In the genomic region with DNA sequence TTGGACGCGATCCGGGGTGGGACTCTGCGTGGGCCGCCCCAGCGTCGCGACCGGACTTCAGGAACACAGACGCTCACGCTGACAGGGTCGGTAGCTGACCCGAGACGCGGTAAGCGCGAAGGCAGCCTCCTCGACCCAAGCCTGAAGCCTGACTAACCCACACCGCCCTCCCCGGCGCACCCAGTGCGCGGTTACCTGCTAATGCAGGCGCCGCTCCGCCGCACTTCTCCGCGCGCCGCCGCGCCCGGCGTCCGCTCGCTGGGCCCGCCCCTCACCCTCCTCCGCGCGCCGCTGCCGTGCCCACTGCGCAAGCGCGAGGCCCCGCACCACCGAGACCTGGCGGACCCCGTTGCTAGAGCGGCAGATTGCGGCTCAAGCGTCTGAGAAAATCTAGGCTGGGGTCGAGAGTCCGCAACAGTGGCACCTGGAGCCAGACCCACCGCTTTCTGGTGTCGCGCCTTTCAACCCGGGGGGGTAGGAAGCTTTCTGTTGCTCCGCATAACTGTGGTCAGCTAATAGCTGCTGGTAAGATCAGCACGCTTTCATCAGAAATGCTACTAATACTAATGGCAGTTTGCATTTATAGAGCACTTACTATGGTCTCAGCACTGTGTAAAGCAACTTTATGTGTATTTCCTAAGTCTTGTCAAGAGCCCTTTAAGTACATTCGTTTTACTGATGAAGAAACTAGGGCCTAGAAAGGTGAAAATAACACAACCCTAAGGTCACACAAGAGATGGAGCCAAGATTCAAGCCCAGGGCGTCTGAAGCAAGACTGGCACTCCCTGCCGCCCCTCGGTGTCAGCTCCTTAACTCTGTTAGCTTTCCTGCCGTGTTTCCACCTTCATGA, we compare ENCODE assay signal across 1 cellular context.
TF ChIP-seq lines count a peak whose summit lies in the region.

A gene with protein sequence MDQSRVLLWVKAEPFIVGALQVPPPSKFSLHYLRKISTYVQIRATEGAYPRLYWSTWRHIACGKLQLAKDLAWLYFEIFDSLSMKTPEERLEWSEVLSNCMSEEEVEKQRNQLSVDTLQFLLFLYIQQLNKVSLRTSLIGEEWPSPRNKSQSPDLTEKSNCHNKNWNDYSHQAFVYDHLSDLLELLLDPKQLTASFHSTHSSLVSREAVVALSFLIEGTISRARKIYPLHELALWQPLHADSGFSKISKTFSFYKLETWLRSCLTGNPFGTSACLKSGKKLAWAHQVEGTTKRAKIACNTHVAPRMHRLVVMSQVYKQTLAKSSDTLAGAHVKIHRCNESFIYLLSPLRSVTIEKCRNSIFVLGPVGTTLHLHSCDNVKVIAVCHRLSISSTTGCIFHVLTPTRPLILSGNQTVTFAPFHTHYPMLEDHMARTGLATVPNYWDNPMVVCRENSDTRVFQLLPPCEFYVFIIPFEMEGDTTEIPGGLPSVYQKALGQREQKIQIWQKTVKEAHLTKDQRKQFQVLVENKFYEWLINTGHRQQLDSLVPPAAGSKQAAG (minus strand): TSS at position 268 of the 850 bp plus-strand sequence. CDS start 3,010 bp downstream, outside the sequence.

TF ChIP-seq in HepG2, 621 proteins besides CTCF, POLR2A, EP300 and RAD21 (continued from another document and continues in another):
- TF ChIP-seq, protein P1, sequence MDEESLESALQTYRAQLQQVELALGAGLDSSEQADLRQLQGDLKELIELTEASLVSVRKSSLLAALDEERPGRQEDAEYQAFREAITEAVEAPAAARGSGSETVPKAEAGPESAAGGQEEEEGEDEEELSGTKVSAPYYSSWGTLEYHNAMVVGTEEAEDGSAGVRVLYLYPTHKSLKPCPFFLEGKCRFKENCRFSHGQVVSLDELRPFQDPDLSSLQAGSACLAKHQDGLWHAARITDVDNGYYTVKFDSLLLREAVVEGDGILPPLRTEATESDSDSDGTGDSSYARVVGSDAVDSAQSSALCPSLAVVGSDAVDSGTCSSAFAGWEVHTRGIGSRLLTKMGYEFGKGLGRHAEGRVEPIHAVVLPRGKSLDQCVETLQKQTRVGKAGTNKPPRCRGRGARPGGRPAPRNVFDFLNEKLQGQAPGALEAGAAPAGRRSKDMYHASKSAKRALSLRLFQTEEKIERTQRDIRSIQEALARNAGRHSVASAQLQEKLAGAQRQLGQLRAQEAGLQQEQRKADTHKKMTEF (CRISPR knock-in tag; IDR thresholded peaks at IDR 0.05) = peak; percentile 63
- TF ChIP-seq ZNF343 (CRISPR knock-in tag; IDR thresholded peaks at IDR 0.05) = peak; percentile 81; the same call in 1 of the 2 replicates
- TF ChIP-seq ZNF761 (CRISPR knock-in tag; conservative IDR thresholded peaks at IDR 0.05) = 0 out of 2 replicates have a peak, but pooled peaks have one; percentile 79
- peak; percentile 78; the same call in 1 of the 2 replicates for TF ChIP-seq ZNF891 (CRISPR knock-in tag; IDR thresholded peaks at IDR 0.05)
- TF ChIP-seq TP53 (CRISPR knock-in tag; conservative IDR thresholded peaks at IDR 0.05) = no peak
- no peak for TF ChIP-seq ZFAT (CRISPR knock-in tag; conservative IDR thresholded peaks at IDR 0.05)
- no peak for TF ChIP-seq MED8 (CRISPR knock-in tag; IDR thresholded peaks at IDR 0.05; ENCODE audit: insufficient replicate concordance)
- TF ChIP-seq SMARCC2 (IDR thresholded peaks at IDR 0.05) = no peak
- TF ChIP-seq ATF7 (IDR thresholded peaks at IDR 0.05) = no peak
- no peak for TF ChIP-seq ATF7 (CRISPR knock-in tag; IDR thresholded peaks at IDR 0.05)
- TF ChIP-seq ZNF557 (CRISPR knock-in tag; IDR thresholded peaks at IDR 0.05) = no peak
- TF ChIP-seq SSRP1 (CRISPR knock-in tag; IDR thresholded peaks at IDR 0.05) = no peak
- TF ChIP-seq ZNF556 (CRISPR knock-in tag; IDR thresholded peaks at IDR 0.05; ENCODE audit: borderline replicate concordance) = peak; percentile 96
- TF ChIP-seq TMF1 (CRISPR knock-in tag; IDR thresholded peaks at IDR 0.05; ENCODE audit: low read depth) = peak; percentile 89
- peak; percentile 52; the same call in 1 of the 2 replicates for TF ChIP-seq ZNF768 (CRISPR knock-in tag; IDR thresholded peaks at IDR 0.05)
- no peak for TF ChIP-seq FOXA1 (IDR thresholded peaks at IDR 0.05)
- TF ChIP-seq FOXA1 (CRISPR knock-in tag; IDR thresholded peaks at IDR 0.05) = no peak
- TF ChIP-seq, protein P2, sequence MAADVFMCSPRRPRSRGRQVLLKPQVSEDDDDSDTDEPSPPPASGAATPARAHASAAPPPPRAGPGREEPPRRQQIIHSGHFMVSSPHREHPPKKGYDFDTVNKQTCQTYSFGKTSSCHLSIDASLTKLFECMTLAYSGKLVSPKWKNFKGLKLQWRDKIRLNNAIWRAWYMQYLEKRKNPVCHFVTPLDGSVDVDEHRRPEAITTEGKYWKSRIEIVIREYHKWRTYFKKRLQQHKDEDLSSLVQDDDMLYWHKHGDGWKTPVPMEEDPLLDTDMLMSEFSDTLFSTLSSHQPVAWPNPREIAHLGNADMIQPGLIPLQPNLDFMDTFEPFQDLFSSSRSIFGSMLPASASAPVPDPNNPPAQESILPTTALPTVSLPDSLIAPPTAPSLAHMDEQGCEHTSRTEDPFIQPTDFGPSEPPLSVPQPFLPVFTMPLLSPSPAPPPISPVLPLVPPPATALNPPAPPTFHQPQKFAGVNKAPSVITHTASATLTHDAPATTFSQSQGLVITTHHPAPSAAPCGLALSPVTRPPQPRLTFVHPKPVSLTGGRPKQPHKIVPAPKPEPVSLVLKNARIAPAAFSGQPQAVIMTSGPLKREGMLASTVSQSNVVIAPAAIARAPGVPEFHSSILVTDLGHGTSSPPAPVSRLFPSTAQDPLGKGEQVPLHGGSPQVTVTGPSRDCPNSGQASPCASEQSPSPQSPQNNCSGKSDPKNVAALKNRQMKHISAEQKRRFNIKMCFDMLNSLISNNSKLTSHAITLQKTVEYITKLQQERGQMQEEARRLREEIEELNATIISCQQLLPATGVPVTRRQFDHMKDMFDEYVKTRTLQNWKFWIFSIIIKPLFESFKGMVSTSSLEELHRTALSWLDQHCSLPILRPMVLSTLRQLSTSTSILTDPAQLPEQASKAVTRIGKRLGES (CRISPR knock-in tag; IDR thresholded peaks at IDR 0.05; ENCODE audit: borderline replicate concordance) = no peak
- peak; percentile 68; the same call in 1 of the 2 replicates for TF ChIP-seq ZNF674 (CRISPR knock-in tag; IDR thresholded peaks at IDR 0.05; ENCODE audit: low read depth)
- TF ChIP-seq, protein P3, sequence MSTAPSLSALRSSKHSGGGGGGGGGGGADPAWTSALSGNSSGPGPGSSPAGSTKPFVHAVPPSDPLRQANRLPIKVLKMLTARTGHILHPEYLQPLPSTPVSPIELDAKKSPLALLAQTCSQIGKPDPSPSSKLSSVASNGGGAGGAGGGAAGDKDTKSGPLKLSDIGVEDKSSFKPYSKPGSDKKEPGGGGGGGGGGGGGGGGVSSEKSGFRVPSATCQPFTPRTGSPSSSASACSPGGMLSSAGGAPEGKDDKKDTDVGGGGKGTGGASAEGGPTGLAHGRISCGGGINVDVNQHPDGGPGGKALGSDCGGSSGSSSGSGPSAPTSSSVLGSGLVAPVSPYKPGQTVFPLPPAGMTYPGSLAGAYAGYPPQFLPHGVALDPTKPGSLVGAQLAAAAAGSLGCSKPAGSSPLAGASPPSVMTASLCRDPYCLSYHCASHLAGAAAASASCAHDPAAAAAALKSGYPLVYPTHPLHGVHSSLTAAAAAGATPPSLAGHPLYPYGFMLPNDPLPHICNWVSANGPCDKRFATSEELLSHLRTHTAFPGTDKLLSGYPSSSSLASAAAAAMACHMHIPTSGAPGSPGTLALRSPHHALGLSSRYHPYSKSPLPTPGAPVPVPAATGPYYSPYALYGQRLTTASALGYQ (CRISPR knock-in tag; IDR thresholded peaks at IDR 0.05) = no peak
- no peak for TF ChIP-seq SMAD9 (CRISPR knock-in tag; IDR thresholded peaks at IDR 0.05)
- TF ChIP-seq ZC3H4 (CRISPR knock-in tag; IDR thresholded peaks at IDR 0.05; ENCODE audit: borderline replicate concordance) = no peak
- TF ChIP-seq, protein P4, sequence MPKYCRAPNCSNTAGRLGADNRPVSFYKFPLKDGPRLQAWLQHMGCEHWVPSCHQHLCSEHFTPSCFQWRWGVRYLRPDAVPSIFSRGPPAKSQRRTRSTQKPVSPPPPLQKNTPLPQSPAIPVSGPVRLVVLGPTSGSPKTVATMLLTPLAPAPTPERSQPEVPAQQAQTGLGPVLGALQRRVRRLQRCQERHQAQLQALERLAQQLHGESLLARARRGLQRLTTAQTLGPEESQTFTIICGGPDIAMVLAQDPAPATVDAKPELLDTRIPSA (CRISPR knock-in tag; IDR thresholded peaks at IDR 0.05; ENCODE audit: borderline replicate concordance) = no peak
- TF ChIP-seq, protein P5, sequence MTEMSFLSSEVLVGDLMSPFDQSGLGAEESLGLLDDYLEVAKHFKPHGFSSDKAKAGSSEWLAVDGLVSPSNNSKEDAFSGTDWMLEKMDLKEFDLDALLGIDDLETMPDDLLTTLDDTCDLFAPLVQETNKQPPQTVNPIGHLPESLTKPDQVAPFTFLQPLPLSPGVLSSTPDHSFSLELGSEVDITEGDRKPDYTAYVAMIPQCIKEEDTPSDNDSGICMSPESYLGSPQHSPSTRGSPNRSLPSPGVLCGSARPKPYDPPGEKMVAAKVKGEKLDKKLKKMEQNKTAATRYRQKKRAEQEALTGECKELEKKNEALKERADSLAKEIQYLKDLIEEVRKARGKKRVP (CRISPR knock-in tag; IDR thresholded peaks at IDR 0.05) = no peak
- peak; percentile 94 for TF ChIP-seq ATF7-NPFF (CRISPR knock-in tag; IDR thresholded peaks at IDR 0.05; ENCODE audit: low read depth)
- TF ChIP-seq, protein P6, sequence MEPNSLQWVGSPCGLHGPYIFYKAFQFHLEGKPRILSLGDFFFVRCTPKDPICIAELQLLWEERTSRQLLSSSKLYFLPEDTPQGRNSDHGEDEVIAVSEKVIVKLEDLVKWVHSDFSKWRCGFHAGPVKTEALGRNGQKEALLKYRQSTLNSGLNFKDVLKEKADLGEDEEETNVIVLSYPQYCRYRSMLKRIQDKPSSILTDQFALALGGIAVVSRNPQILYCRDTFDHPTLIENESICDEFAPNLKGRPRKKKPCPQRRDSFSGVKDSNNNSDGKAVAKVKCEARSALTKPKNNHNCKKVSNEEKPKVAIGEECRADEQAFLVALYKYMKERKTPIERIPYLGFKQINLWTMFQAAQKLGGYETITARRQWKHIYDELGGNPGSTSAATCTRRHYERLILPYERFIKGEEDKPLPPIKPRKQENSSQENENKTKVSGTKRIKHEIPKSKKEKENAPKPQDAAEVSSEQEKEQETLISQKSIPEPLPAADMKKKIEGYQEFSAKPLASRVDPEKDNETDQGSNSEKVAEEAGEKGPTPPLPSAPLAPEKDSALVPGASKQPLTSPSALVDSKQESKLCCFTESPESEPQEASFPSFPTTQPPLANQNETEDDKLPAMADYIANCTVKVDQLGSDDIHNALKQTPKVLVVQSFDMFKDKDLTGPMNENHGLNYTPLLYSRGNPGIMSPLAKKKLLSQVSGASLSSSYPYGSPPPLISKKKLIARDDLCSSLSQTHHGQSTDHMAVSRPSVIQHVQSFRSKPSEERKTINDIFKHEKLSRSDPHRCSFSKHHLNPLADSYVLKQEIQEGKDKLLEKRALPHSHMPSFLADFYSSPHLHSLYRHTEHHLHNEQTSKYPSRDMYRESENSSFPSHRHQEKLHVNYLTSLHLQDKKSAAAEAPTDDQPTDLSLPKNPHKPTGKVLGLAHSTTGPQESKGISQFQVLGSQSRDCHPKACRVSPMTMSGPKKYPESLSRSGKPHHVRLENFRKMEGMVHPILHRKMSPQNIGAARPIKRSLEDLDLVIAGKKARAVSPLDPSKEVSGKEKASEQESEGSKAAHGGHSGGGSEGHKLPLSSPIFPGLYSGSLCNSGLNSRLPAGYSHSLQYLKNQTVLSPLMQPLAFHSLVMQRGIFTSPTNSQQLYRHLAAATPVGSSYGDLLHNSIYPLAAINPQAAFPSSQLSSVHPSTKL (CRISPR knock-in tag; IDR thresholded peaks at IDR 0.05) = peak; percentile 49
- no peak for TF ChIP-seq GLI4 (CRISPR knock-in tag; IDR thresholded peaks at IDR 0.05; ENCODE audit: borderline replicate concordance)
- no peak for TF ChIP-seq SUZ12 (IDR thresholded peaks at IDR 0.05; ENCODE audit: low read depth, low read length)
- TF ChIP-seq, protein P7, sequence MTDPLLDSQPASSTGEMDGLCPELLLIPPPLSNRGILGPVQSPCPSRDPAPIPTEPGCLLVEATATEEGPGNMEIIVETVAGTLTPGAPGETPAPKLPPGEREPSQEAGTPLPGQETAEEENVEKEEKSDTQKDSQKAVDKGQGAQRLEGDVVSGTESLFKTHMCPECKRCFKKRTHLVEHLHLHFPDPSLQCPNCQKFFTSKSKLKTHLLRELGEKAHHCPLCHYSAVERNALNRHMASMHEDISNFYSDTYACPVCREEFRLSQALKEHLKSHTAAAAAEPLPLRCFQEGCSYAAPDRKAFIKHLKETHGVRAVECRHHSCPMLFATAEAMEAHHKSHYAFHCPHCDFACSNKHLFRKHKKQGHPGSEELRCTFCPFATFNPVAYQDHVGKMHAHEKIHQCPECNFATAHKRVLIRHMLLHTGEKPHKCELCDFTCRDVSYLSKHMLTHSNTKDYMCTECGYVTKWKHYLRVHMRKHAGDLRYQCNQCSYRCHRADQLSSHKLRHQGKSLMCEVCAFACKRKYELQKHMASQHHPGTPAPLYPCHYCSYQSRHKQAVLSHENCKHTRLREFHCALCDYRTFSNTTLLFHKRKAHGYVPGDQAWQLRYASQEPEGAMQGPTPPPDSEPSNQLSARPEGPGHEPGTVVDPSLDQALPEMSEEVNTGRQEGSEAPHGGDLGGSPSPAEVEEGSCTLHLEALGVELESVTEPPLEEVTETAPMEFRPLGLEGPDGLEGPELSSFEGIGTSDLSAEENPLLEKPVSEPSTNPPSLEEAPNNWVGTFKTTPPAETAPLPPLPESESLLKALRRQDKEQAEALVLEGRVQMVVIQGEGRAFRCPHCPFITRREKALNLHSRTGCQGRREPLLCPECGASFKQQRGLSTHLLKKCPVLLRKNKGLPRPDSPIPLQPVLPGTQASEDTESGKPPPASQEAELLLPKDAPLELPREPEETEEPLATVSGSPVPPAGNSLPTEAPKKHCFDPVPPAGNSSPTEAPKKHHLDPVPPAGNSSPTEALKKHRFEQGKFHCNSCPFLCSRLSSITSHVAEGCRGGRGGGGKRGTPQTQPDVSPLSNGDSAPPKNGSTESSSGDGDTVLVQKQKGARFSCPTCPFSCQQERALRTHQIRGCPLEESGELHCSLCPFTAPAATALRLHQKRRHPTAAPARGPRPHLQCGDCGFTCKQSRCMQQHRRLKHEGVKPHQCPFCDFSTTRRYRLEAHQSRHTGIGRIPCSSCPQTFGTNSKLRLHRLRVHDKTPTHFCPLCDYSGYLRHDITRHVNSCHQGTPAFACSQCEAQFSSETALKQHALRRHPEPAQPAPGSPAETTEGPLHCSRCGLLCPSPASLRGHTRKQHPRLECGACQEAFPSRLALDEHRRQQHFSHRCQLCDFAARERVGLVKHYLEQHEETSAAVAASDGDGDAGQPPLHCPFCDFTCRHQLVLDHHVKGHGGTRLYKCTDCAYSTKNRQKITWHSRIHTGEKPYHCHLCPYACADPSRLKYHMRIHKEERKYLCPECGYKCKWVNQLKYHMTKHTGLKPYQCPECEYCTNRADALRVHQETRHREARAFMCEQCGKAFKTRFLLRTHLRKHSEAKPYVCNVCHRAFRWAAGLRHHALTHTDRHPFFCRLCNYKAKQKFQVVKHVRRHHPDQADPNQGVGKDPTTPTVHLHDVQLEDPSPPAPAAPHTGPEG (CRISPR knock-in tag; IDR thresholded peaks at IDR 0.05) = peak; percentile 83
- TF ChIP-seq IKZF1 (IDR thresholded peaks at IDR 0.05) = no peak
- TF ChIP-seq ZIK1 (CRISPR knock-in tag; IDR thresholded peaks at IDR 0.05; ENCODE audit: borderline replicate concordance, low read depth) = peak; percentile 95
- peak; percentile 41 for TF ChIP-seq ZEB1 (IDR thresholded peaks at IDR 0.05; ENCODE audit: insufficient replicate concordance, low read depth)
- TF ChIP-seq, protein P8, sequence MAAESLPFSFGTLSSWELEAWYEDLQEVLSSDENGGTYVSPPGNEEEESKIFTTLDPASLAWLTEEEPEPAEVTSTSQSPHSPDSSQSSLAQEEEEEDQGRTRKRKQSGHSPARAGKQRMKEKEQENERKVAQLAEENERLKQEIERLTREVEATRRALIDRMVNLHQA (CRISPR knock-in tag; IDR thresholded peaks at IDR 0.05) = no peak
- TF ChIP-seq ZBTB38 (CRISPR knock-in tag; IDR thresholded peaks at IDR 0.05) = peak; percentile 57; the same call in 1 of the 2 replicates
- TF ChIP-seq NCOA2 (CRISPR knock-in tag; IDR thresholded peaks at IDR 0.05) = no peak; the same call in 1 of the 2 replicates
- TF ChIP-seq EEA1 (CRISPR knock-in tag; IDR thresholded peaks at IDR 0.05; ENCODE audit: borderline replicate concordance) = peak; percentile 68; the same call in 1 of the 2 replicates
